20 cellular contexts compared by ENCODE assay signal in the genomic region with DNA sequence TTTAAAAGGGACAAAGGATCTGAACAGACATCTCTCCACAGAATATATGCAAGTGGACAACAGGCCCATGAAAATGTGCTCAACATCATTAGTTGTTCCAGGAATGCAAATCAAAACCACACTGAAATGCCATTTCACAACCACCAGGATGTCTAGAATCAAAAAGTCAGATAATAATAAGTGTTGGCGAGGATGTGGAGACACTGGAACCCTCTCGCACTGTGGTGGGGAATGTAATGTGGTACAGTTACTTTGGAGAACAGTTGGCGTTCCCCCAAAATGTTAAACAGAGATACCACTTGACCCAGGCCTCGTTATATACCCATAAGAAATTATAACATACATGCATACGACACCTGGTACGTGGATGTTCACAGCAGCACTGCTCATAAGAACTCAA. TPM values are rescaled to one million over a fixed set of nuclear protein-coding genes. Genes with fewer than 3 reads are reported as not detected.
"Had no signal": no experiment of that assay in that cellular context is flagged by ENCODE, and none has a peak within 500 bp of the region (broad histone marks: within the 10 kb centered on the region; RNA-seq: fewer than 3 reads in every experiment).

No MANE protein-coding gene starts in this region.

- H3K9me3 Mint-ChIP-seq: activated B cell treated with CpG ODN at 0.5 μM for 24 hours; activated CD4-positive, alpha-beta memory T cell treated with anti-CD3 and anti-CD28 coated beads for 36 hours; activated CD4-positive, alpha-beta T cell treated with anti-CD3 and anti-CD28 coated beads, Interleukin-2, amount 10 ng/mL, durations not matched to agents 24 days and 14 days; activated T-cell treated with anti-CD3 and anti-CD28 coated beads, Interleukin-2, amount 50 U/mL, for 72 hours had no signal

- DNase-seq: activated B cell treated with CpG ODN at 0.5 μM for 24 hours; activated CD4-positive, alpha-beta memory T cell treated with anti-CD3 and anti-CD28 coated beads for 36 hours; activated CD4-positive, alpha-beta T cell treated with anti-CD3 and anti-CD28 coated beads for 1 hour; activated CD4-positive, alpha-beta T cell treated with anti-CD3 and anti-CD28 coated beads, Interleukin-2, amount 10 ng/mL, durations not matched to agents 24 days and 14 days; activated CD8-positive, alpha-beta memory T cell treated with anti-CD3 and anti-CD28 coated beads for 24 hours; activated naive CD8-positive, alpha-beta T cell treated with anti-CD3 and anti-CD28 coated beads, Interleukin-2, amount 50 U/mL, for 24 hours; activated T-cell treated with anti-CD3 and anti-CD28 coated beads, Interleukin-2, amount 50 U/mL, for 72 hours; amygdala; brain microvascular endothelial cell; MM.1S; NCI-H1105; NCI-H1436; NCI-H1694 treated with DMSO at 0.1 percent for 48 hours; NCI-H2029 treated with DMSO at 0.1 percent for 48 hours; NCI-H446; NCI-H524; SHP77 treated with DMSO at 0.1 percent for 48 hours; T1000 had no signal

- H3K27ac ChIP-seq: brain microvascular endothelial cell, cardiac muscle cell had no signal

- H3K27me3 Mint-ChIP-seq: activated CD4-positive, alpha-beta memory T cell treated with anti-CD3 and anti-CD28 coated beads for 36 hours; activated naive CD8-positive, alpha-beta T cell treated with anti-CD3 and anti-CD28 coated beads, Interleukin-2, amount 50 U/mL, for 24 hours had no signal

- H3K27ac Mint-ChIP-seq: activated B cell treated with CpG ODN at 0.5 μM for 24 hours; activated CD4-positive, alpha-beta T cell treated with anti-CD3 and anti-CD28 coated beads, Interleukin-2, amount 10 ng/mL, durations not matched to agents 24 days and 14 days; activated T-cell treated with anti-CD3 and anti-CD28 coated beads, Interleukin-2, amount 50 U/mL, for 72 hours had no signal

- H3K36me3 Mint-ChIP-seq: activated CD4-positive, alpha-beta memory T cell treated with anti-CD3 and anti-CD28 coated beads for 36 hours had no signal

- H3K36me3 ChIP-seq: brain microvascular endothelial cell, cardiac muscle cell had no signal

- H3K4me3 ChIP-seq: cardiac muscle cell had no signal

- H3K27me3 ChIP-seq: brain microvascular endothelial cell, cardiac muscle cell had no signal

- ATAC-seq: activated naive CD4-positive, alpha-beta T cell treated with anti-CD3 and anti-CD28 coated beads, Interleukin-2, amount 50 U/mL, for 72 hours; activated naive CD8-positive, alpha-beta T cell treated with anti-CD3 and anti-CD28 coated beads, Interleukin-2, amount 50 U/mL, for 24 hours; activated T-cell treated with anti-CD3 and anti-CD28 coated beads, Interleukin-2, amount 50 U/mL, for 72 hours had no signal

- H3K4me3 Mint-ChIP-seq: activated B cell treated with CpG ODN at 0.5 μM for 24 hours; activated CD4-positive, alpha-beta T cell treated with anti-CD3 and anti-CD28 coated beads, Interleukin-2, amount 10 ng/mL, durations not matched to agents 24 days and 14 days; activated naive CD8-positive, alpha-beta T cell treated with anti-CD3 and anti-CD28 coated beads, Interleukin-2, amount 50 U/mL, for 24 hours had no signal

RNA-seq across cellular contexts. Expression of gene SARDH, which starts 38.6 kb away (rescaled TPM):
- total RNA-seq: activated B cell treated with CpG ODN at 0.5 μM for 24 hours had no signal
